Comparison of ENCODE assay signal across 10 cellular contexts in genomic region chr12:104372048-104372720, GRCh38.
DNase-seq lines count a peak whose midpoint lies in the region; ATAC-seq, FAIRE-seq and TF ChIP-seq lines count a peak whose summit lies in the region.
"Had no signal": no experiment of that assay in that cellular context is flagged by ENCODE, and none has a peak within 500 bp of the region (broad histone marks: within the 10 kb centered on the region; RNA-seq: fewer than 3 reads in every experiment).

No MANE protein-coding gene starts in this region.

- intact Hi-C loops in activated naive CD4-positive, alpha-beta T cell treated with anti-CD3 and anti-CD28 coated beads for 36 hours (cut with micrococcal nuclease) = no loop called here
- intact Hi-C loops in GM12878 (cut with micrococcal nuclease; ENCODE audit: unreplicated experiment) = no loop called here

- no peak overlapping the region; the same call in 1 of the 2 replicates for H3K4me2 ChIP-seq in GM12878 (ENCODE audit: control insufficient read depth, insufficient read depth)

- H2AFZ ChIP-seq in GM12878 (ENCODE audit: control insufficient read depth, low read depth, low read length) = peak overlapping the region; percentile 9

- ATAC-seq in T-cell (replicated peaks in 1 of 4) = peak; percentile 83 to 90 (median 88)
- no peak for ATAC-seq in GM12878
- no peak for ATAC-seq in HG02588 (IDR thresholded peaks at IDR 0.05; ENCODE audit: unreplicated experiment)

- no peak overlapping the region for H3K4me3 Mint-ChIP-seq in activated naive CD4-positive, alpha-beta T cell treated with anti-CD3 and anti-CD28 coated beads for 36 hours
- H3K4me3 Mint-ChIP-seq in T-cell = peak overlapping the region in 1 of 3 donors; percentile 33
- H3K4me3 Mint-ChIP-seq in stimulated activated naive CD8-positive, alpha-beta T cell treated with anti-CD3 and anti-CD28 coated beads, Interleukin-15, Interleukin-2, amounts not matched to agents 100 ng/mL and 50 ng/mL, for 24 hours = no peak overlapping the region

- H3K36me3 Mint-ChIP-seq in activated naive CD4-positive, alpha-beta T cell treated with anti-CD3 and anti-CD28 coated beads for 36 hours (ENCODE audit: low read depth) = no peaks in the 10 kb centered on the region
- H3K36me3 Mint-ChIP-seq in T-cell = peaks cover 7% of the 10 kb centered on the region
- H3K36me3 Mint-ChIP-seq in stimulated activated naive CD8-positive, alpha-beta T cell treated with anti-CD3 and anti-CD28 coated beads, Interleukin-15, Interleukin-2, amounts not matched to agents 100 ng/mL and 50 ng/mL, for 24 hours (ENCODE audit: low read depth) = peaks cover 4% of the 10 kb centered on the region

- H4K20me1 ChIP-seq in GM12878 (ENCODE audit: control insufficient read depth, insufficient read depth) = no peaks in the 10 kb centered on the region

- FAIRE-seq in GM12878 (lab: Jason Lieb, UNC) = no peak

- peaks cover 11% of the 10 kb centered on the region for H3K4me1 Mint-ChIP-seq in activated naive CD4-positive, alpha-beta T cell treated with anti-CD3 and anti-CD28 coated beads for 36 hours (ENCODE audit: low read depth)
- H3K4me1 Mint-ChIP-seq in T-cell = peaks cover 11 to 20% (median 14%) of the 10 kb centered on the region in 3 donors
- H3K4me1 Mint-ChIP-seq in stimulated activated naive CD8-positive, alpha-beta T cell treated with anti-CD3 and anti-CD28 coated beads, Interleukin-15, Interleukin-2, amounts not matched to agents 100 ng/mL and 50 ng/mL, for 24 hours (ENCODE audit: low read depth) = peaks cover 17% of the 10 kb centered on the region

- peak; percentile 59 for DNase-seq in activated naive CD4-positive, alpha-beta T cell treated with anti-CD3 and anti-CD28 coated beads for 36 hours
- no peak for DNase-seq in activated naive CD4-positive, alpha-beta T cell (lab: John Stamatoyannopoulos, UW)
- DNase-seq in T-cell = peak in 26 of 34 experiments; percentile 7 to 57 (median 26)
- DNase-seq in GM12878 (ENCODE audit: low read depth, low spot score) = no peak
- no peak for DNase-seq in foreskin melanocyte
- no peak for DNase-seq in DMS79 treated with DMSO at 0.1 percent for 48 hours (lab: John Stamatoyannopoulos, UW)
- DNase-seq: NCI-H1436 treated with DMSO at 0.1 percent for 48 hours had no signal

- no peak for TF ChIP-seq RAD21 in GM12878 (IDR thresholded peaks at IDR 0.05; ENCODE audit: insufficient read depth, low read depth, low read length)

- H3K9me3 Mint-ChIP-seq in activated naive CD4-positive, alpha-beta T cell treated with anti-CD3 and anti-CD28 coated beads for 36 hours = peaks cover 12% of the 10 kb centered on the region
- H3K9me3 Mint-ChIP-seq in T-cell = peaks cover 0 to 8% (median 6%) of the 10 kb centered on the region in 3 donors
- H3K9me3 Mint-ChIP-seq in stimulated activated naive CD8-positive, alpha-beta T cell treated with anti-CD3 and anti-CD28 coated beads, Interleukin-15, Interleukin-2, amounts not matched to agents 100 ng/mL and 50 ng/mL, for 24 hours = peaks cover 4% of the 10 kb centered on the region

- no peak overlapping the region for H3K27ac ChIP-seq in GM12878 (ENCODE audit: control insufficient read depth, insufficient read depth)
- H3K27ac ChIP-seq: SJCRH30 had no signal

- no peaks in the 10 kb centered on the region for H3K27me3 ChIP-seq in GM12878 (replicated peaks in 1 of 2; ENCODE audit: control insufficient read depth in 2 of 2, insufficient read depth in 2 of 2, low read length in 1 of 2)
- H3K27me3 ChIP-seq: SJCRH30 had no signal

- H3K9ac ChIP-seq in GM12878 (ENCODE audit: control insufficient read depth, insufficient read depth, low read length) = no peak overlapping the region

- in situ Hi-C loops in GM12878 (cut with MboI) = no loop called here

- no peaks in the 10 kb centered on the region for H3K4me1 ChIP-seq in GM12878 (ENCODE audit: control insufficient read depth, insufficient read depth, low read length)

- H3K9me3 ChIP-seq in GM12878 (replicated peaks; ENCODE audit: control insufficient read depth, insufficient read depth, low read length) = no peaks in the 10 kb centered on the region; the same call in 2 of the 3 replicates

- H3K4me3 ChIP-seq in GM12878 = no peak overlapping the region
- H3K4me3 ChIP-seq: SJCRH30 had no signal

- CTCF ChIA-PET in activated naive CD4-positive, alpha-beta T cell treated with anti-CD3 and anti-CD28 coated beads for 36 hours (lab: Charles Lee) = interaction anchor here (1.0 to 3.1 kb wide), 3 partner anchors 9 to 450 kb away, joined by 3 to 20 read pairs (median 3); no protein-coding TSS in a partner anchor
- CTCF ChIA-PET in T-cell (lab: Charles Lee) = interaction anchor here in 1 of 2 donors (0.6 kb wide), 1 partner anchor 172 kb away, joined by 3 read pairs; no protein-coding TSS in a partner anchor
- CTCF ChIA-PET in GM12878 (lab: Yijun Ruan, JAX) = interaction anchor here (0.7 kb wide), 1 partner anchor 681 kb away, joined by 3 read pairs; no protein-coding TSS in a partner anchor

- POLR2A ChIA-PET in T-cell (lab: Charles Lee) (no interaction called here), GM12878 (lab: Charles Lee) (no interaction called here)

- 42% methylated on average over 12 of the region's 12 CpGs for WGBS in GM12878 (ENCODE audit: insufficient coverage, insufficient replicate concordance, low lambda C conversion rate, missing lambda C conversion rate)

- SMC1A ChIA-PET in GM12878 (lab: Charles Lee; ENCODE audit: uncharacterized antibody, unreplicated experiment) = interaction anchor here (1.8 kb wide), 1 partner anchor 10 kb away, joined by 6 read pairs; no protein-coding TSS in a partner anchor

- H3K36me3 ChIP-seq in GM12878 (ENCODE audit: control insufficient read depth in 2 of 2, insufficient read depth in 2 of 2, low read length in 1 of 2) = no peaks in the 10 kb centered on the region
- H3K36me3 ChIP-seq: SJCRH30 had no signal

- no peak for TF ChIP-seq POLR2A in GM12878 (IDR thresholded peaks at IDR 0.05; ENCODE audit: low read depth, low read length)

- no peak for TF ChIP-seq EP300 in GM12878 (IDR thresholded peaks at IDR 0.05; ENCODE audit: borderline replicate concordance in 1 of 2, control insufficient read depth in 1 of 2, low read depth in 2 of 2, low read length in 2 of 2)

- TF ChIP-seq CTCF in GM12878 (IDR thresholded peaks at IDR 0.05 in 2 of 3, conservative IDR thresholded peaks at IDR 0.05 in 1 of 3; ENCODE audit: control insufficient read depth in 2 of 3, extremely low read depth in 1 of 3, insufficient read depth in 1 of 3, low read depth in 3 of 3, low read length in 3 of 3) = no peak

- H3K79me2 ChIP-seq in GM12878 (ENCODE audit: control insufficient read depth, insufficient read depth, low read length) = no peaks in the 10 kb centered on the region

- H3K27me3 Mint-ChIP-seq in activated naive CD4-positive, alpha-beta T cell treated with anti-CD3 and anti-CD28 coated beads for 36 hours (ENCODE audit: low read depth) = no peaks in the 10 kb centered on the region
- H3K27me3 Mint-ChIP-seq in T-cell = peaks cover 0 to 3% of the 10 kb centered on the region in 2 donors
- no peaks in the 10 kb centered on the region for H3K27me3 Mint-ChIP-seq in stimulated activated naive CD8-positive, alpha-beta T cell treated with anti-CD3 and anti-CD28 coated beads, Interleukin-15, Interleukin-2, amounts not matched to agents 100 ng/mL and 50 ng/mL, for 24 hours

- no TSS peak for BruUV-seq in GM12878 (replicated peaks; lab: Mats Ljungman, UMichigan)

- no peak overlapping the region for H3K27ac Mint-ChIP-seq in activated naive CD4-positive, alpha-beta T cell treated with anti-CD3 and anti-CD28 coated beads for 36 hours
- H3K27ac Mint-ChIP-seq in T-cell = peak overlapping the region; percentile 8
- peak overlapping the region; percentile 60 for H3K27ac Mint-ChIP-seq in stimulated activated naive CD8-positive, alpha-beta T cell treated with anti-CD3 and anti-CD28 coated beads, Interleukin-15, Interleukin-2, amounts not matched to agents 100 ng/mL and 50 ng/mL, for 24 hours

- RAD21 ChIA-PET in GM12878 (lab: Charles Lee; ENCODE audit: unreplicated experiment) = interaction anchor here (1.1 kb wide), 1 partner anchor 9 kb away, joined by 3 read pairs; no protein-coding TSS in a partner anchor

TF ChIP-seq in GM12878, 131 proteins besides CTCF, POLR2A, EP300 and RAD21:
- TF ChIP-seq BCL11A (IDR thresholded peaks at IDR 0.05; ENCODE audit: low read depth, low read length) = no peak

Comparison
In these comparisons a context has a peak if more than half of its experiments do, and no peak if none do; other contexts are left out.
1. DNase-seq: peak in activated naive CD4-positive, alpha-beta T cell treated with anti-CD3 and anti-CD28 coated beads for 36 hours (single experiment) and T-cell (26 of 34); none in activated naive CD4-positive, alpha-beta T cell (0 of 4), GM12878 (single experiment), foreskin melanocyte (single experiment) and DMS79 treated with DMSO at 0.1 percent for 48 hours (single experiment).
2. ATAC-seq: peak in T-cell (4 of 4); none in GM12878 (single experiment) and HG02588 (single experiment).